8 cellular contexts compared by ENCODE assay signal in genomic region chr1:207579436-207579799, GRCh38.
A peak's percentile ranks its signal among the peaks of the same experiment; 100 is the strongest.
DNase-seq lines count a peak whose midpoint lies in the region; ATAC-seq and TF ChIP-seq lines count a peak whose summit lies in the region.

No MANE protein-coding gene starts in this region.

- H3K4me3 ChIP-seq in colonic mucosa = no peak overlapping the region

- H3K9me3 Mint-ChIP-seq in type B pancreatic cell = no peaks in the 10 kb centered on the region

- H3K27me3 ChIP-seq in colonic mucosa = no peaks in the 10 kb centered on the region

- no peak overlapping the region for H3K4me3 Mint-ChIP-seq in type B pancreatic cell

- TF ChIP-seq CTCF in colonic mucosa (IDR thresholded peaks at IDR 0.05) (peak; percentile 52), type B pancreatic cell (conservative IDR thresholded peaks at IDR 0.05) (peak; percentile 78)

- peak; percentile 84 for ATAC-seq in GM21423 (IDR thresholded peaks at IDR 0.05; ENCODE audit: unreplicated experiment)

- peaks cover 6% of the 10 kb centered on the region for H3K27me3 Mint-ChIP-seq in type B pancreatic cell

- H3K9me3 ChIP-seq in colonic mucosa = no peaks in the 10 kb centered on the region

- H3K36me3 Mint-ChIP-seq in type B pancreatic cell = no peaks in the 10 kb centered on the region

- H3K36me3 ChIP-seq in colonic mucosa = no peaks in the 10 kb centered on the region

- no peak overlapping the region for H3K9ac ChIP-seq in colonic mucosa (ENCODE audit: low read depth in 2 of 2, low read length in 2 of 2)

- H3K27ac ChIP-seq in colonic mucosa = no peak overlapping the region

- intact Hi-C loops in colonic mucosa (cut with DNase I) = no loop called here

- peak; percentile 51 for DNase-seq in NOMO-1 treated with DMSO at 0.1 percent for 48 hours (lab: John Stamatoyannopoulos, UW; ENCODE audit: unreplicated experiment)
- DNase-seq in NOMO-1 treated with dmso at 0.1 percent for 144 hours (lab: John Stamatoyannopoulos, UW; ENCODE audit: unreplicated experiment) = no peak
- peak; percentile 51 for DNase-seq in KBM-7
- peak; percentile 88 for DNase-seq in SK-MEL-5 (ENCODE audit: low read depth, low spot score)
- DNase-seq in colonic mucosa = peak; percentile 40
- peak; percentile 83 for DNase-seq in medulla oblongata (ENCODE audit: extremely low spot score)
- no peak for DNase-seq in type B pancreatic cell (ENCODE audit: extremely low spot score, unreplicated experiment)

- no peaks in the 10 kb centered on the region for H3K4me1 ChIP-seq in colonic mucosa

- no peak overlapping the region for H3K27ac Mint-ChIP-seq in type B pancreatic cell

- in situ Hi-C loops in KBM-7 (cut with MboI; ENCODE audit: low pct_unique_long_range_greater_than_20kb, low sequenced_read_pairs) (no loop called here), SK-MEL-5 (cut with HindIII; ENCODE audit: low pct_unique_long_range_greater_than_20kb, low sequenced_read_pairs) (no loop called here)

- H3K4me1 Mint-ChIP-seq in type B pancreatic cell (ENCODE audit: unreplicated experiment) = no peaks in the 10 kb centered on the region

Comparison
In these comparisons a context has a peak if more than half of its experiments do, and no peak if none do; other contexts are left out.
1. DNase-seq: peak in NOMO-1 treated with DMSO at 0.1 percent for 48 hours (single experiment), KBM-7 (single experiment), SK-MEL-5 (single experiment), colonic mucosa (single experiment) and medulla oblongata (single experiment); none in NOMO-1 treated with dmso at 0.1 percent for 144 hours (single experiment) and type B pancreatic cell (single experiment).